In the genomic region with DNA sequence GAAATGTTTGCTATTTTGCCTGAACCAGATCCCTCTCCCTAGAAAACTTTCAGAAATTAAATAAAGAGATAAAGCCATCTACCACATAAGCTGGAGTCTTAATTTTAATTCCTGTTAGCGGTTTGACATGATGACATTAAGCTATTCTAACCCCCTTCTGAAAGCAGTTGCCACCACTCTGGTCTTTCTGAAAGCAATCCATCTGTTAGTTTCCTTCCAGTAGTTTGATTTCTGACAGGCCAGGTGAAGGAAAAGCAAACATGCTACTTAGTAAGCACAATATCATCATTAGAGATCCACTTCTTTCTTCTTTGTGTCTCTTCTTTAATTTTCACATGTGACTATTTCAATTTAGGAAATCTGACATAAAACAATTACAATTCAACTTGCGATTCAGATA, we compare ENCODE assay signal across 23 cellular contexts. TPM values are rescaled to one million over a fixed set of nuclear protein-coding genes. Genes with fewer than 3 reads are reported as not detected.
DNase-seq lines count a peak whose midpoint lies in the region; ATAC-seq and TF ChIP-seq lines count a peak whose summit lies in the region.
"Had no signal": no experiment of that assay in that cellular context is flagged by ENCODE, and none has a peak within 500 bp of the region (broad histone marks: within the 10 kb centered on the region; RNA-seq: fewer than 3 reads in every experiment).

No MANE protein-coding gene starts in this region.

- no peaks in the 10 kb centered on the region for H3K9me2 ChIP-seq in hepatocyte (replicated peaks; ENCODE audit: insufficient read depth)

- H3K4me1 ChIP-seq in BLaER1 (peaks cover 51% of the 10 kb centered on the region), hepatocyte (ENCODE audit: insufficient read depth) (peaks cover 22% of the 10 kb centered on the region)

- H3K36me3 ChIP-seq in BLaER1 = peaks cover 41% of the 10 kb centered on the region
- no peaks in the 10 kb centered on the region for H3K36me3 ChIP-seq in hepatocyte (replicated peaks; ENCODE audit: insufficient read depth, low read depth)
- H3K36me3 ChIP-seq: breast epithelium, neutrophil, stomach had no signal

- peaks cover 5% of the 10 kb centered on the region for H3K79me2 ChIP-seq in hepatocyte

- H3K4me2 ChIP-seq in BLaER1 (peak overlapping the region; percentile 89), hepatocyte (no peak overlapping the region)

- no peak for TF ChIP-seq CTCF in hepatocyte (IDR thresholded peaks at IDR 0.05; ENCODE audit: poor library complexity)
- no peak for TF ChIP-seq CTCF in dorsolateral prefrontal cortex (IDR thresholded peaks at IDR 0.05 in 54 of 56, conservative IDR thresholded peaks at IDR 0.05 in 2 of 56; ENCODE audit: low read depth in 1 of 56, partially characterized antibody in 56 of 56)

- H3K4me3 ChIP-seq in BLaER1 (no peak overlapping the region), hepatocyte (no peak overlapping the region), dorsolateral prefrontal cortex (no peak overlapping the region)
- H3K4me3 ChIP-seq: breast epithelium, stomach had no signal

- no peaks in the 10 kb centered on the region for H3K27me3 ChIP-seq in BLaER1
- no peaks in the 10 kb centered on the region for H3K27me3 ChIP-seq in hepatocyte
- no peaks in the 10 kb centered on the region for H3K27me3 ChIP-seq in dorsolateral prefrontal cortex
- H3K27me3 ChIP-seq: breast epithelium, neutrophil, stomach had no signal

- H2AFZ ChIP-seq in hepatocyte = no peak overlapping the region

- H3K9me3 ChIP-seq in BLaER1 (no peaks in the 10 kb centered on the region; the same call in 1 of the 2 replicates), hepatocyte (ENCODE audit: low read depth) (no peaks in the 10 kb centered on the region)
- H3K9me3 ChIP-seq: breast epithelium, neutrophil, stomach had no signal

- ATAC-seq in GM19035 (IDR thresholded peaks at IDR 0.05; ENCODE audit: unreplicated experiment) = no peak
- ATAC-seq: activated naive CD8-positive, alpha-beta T cell treated with anti-CD3 and anti-CD28 coated beads, Interleukin-2, amount 50 U/mL, for 24 hours; Right ventricle myocardium inferior had no signal

- intact Hi-C loops in dorsolateral prefrontal cortex (cut with DNase I) = no loop called here

- DNase-seq in DMS 273 treated with DMSO at 0.1 percent for 48 hours (lab: John Stamatoyannopoulos, UW) (peak; percentile 32), NCI-H82 treated with DMSO at 0.1 percent for 48 hours (lab: John Stamatoyannopoulos, UW; ENCODE audit: unreplicated experiment) (peak; percentile 95), hepatocyte (ENCODE audit: low spot score) (no peak), dorsolateral prefrontal cortex (no peak), AML-193 (lab: John Stamatoyannopoulos, UW) (no peak)
- DNase-seq: activated CD4-positive, alpha-beta T cell treated with anti-CD3 and anti-CD28 coated beads, Interleukin-2, amount 10 ng/mL, durations not matched to agents 7 days and 5 days; activated effector memory CD4-positive, alpha-beta T cell treated with Interleukin-2 at 50 U/mL for 16 hours; activated naive CD8-positive, alpha-beta T cell treated with anti-CD3 and anti-CD28 coated beads, Interleukin-2, amount 50 U/mL, for 24 hours; COR-L47; dermis blood vessel endothelial cell; foreskin fibroblast; H9; KG1; NCI-H1092; NCI-H524 treated with DMSO at 0.1 percent for 48 hours; stimulated activated CD4-positive, alpha-beta T cell treated with anti-CD3 and anti-CD28 coated beads, Interleukin-4, amount 100 ng/mL, for 4 hours; stomach; T-helper 1 cell had no signal

- 72% methylated on average over 2 of the region's 2 CpGs for WGBS in hepatocyte (ENCODE audit: low lambda C conversion rate, missing lambda C conversion rate)

- no peak overlapping the region for H3K9ac ChIP-seq in BLaER1

- H3K27ac ChIP-seq in BLaER1 (peak overlapping the region; percentile 78), hepatocyte (peak overlapping the region; percentile 10), dorsolateral prefrontal cortex (peak overlapping the region in 17 of 59 donors; percentile 2 to 70 (median 33))
- H3K27ac ChIP-seq: breast epithelium, neutrophil, stomach had no signal

- H4K20me1 ChIP-seq in BLaER1 (no peaks in the 10 kb centered on the region), hepatocyte (ENCODE audit: insufficient read depth, poor library complexity, severe bottlenecking) (no peaks in the 10 kb centered on the region)

RNA-seq across cellular contexts. Expression of gene RGL1, which starts 39.9 kb away (rescaled TPM):
- total RNA-seq in hepatocyte (30.7 and 32.2 TPM in 2 replicates), dorsolateral prefrontal cortex (100 to 1,000 TPM in 1 of 120 experiments, 10 to 100 TPM in 119; 50.4 to 101 (median 62.6) TPM)
- polyA plus RNA-seq in hepatocyte = 17.9 TPM in 2 replicates

Comparison
In these comparisons a context has a peak if more than half of its experiments do, and no peak if none do; other contexts are left out.
1. DNase-seq: peak in DMS 273 treated with DMSO at 0.1 percent for 48 hours (single experiment) and NCI-H82 treated with DMSO at 0.1 percent for 48 hours (single experiment); none in hepatocyte (single experiment), dorsolateral prefrontal cortex (0 of 10) and AML-193 (0 of 2).